In genomic region chr2:144333144-144333555, GRCh38 we compare ENCODE assay signal across 8 cellular contexts.
DNase-seq lines count a peak whose midpoint lies in the region; ATAC-seq and TF ChIP-seq lines count a peak whose summit lies in the region.

No MANE protein-coding gene starts in this region.

- H3K9me3 Mint-ChIP-seq in activated CD4-positive, alpha-beta T cell treated with anti-CD3 and anti-CD28 coated beads, Interleukin-2, amount 10 ng/mL, durations not matched to agents 7 days and 5 days, result no peaks in the 10 kb centered on the region

- H3K4me3 Mint-ChIP-seq in activated CD4-positive, alpha-beta T cell treated with anti-CD3 and anti-CD28 coated beads, Interleukin-2, amount 10 ng/mL, durations not matched to agents 7 days and 5 days, result peak overlapping the region; percentile 81

- H3K36me3 ChIP-seq in right lobe of liver, result no peaks in the 10 kb centered on the region
- no peaks in the 10 kb centered on the region for H3K36me3 ChIP-seq in suprapubic skin

- TF ChIP-seq CTCF in right lobe of liver (IDR thresholded peaks at IDR 0.05) (no peak), suprapubic skin (IDR thresholded peaks at IDR 0.05) (no peak)

- no peaks in the 10 kb centered on the region for H3K27me3 ChIP-seq in right lobe of liver
- no peaks in the 10 kb centered on the region for H3K27me3 ChIP-seq in suprapubic skin

- POLR2A ChIA-PET in activated CD4-positive, alpha-beta T cell treated with anti-CD3 and anti-CD28 coated beads, Interleukin-2, amount 10 ng/mL, durations not matched to agents 7 days and 5 days (lab: Charles Lee), result interaction anchor here (0.6 kb wide), 1 partner anchor 16 kb away, joined by 3 read pairs; no protein-coding TSS in a partner anchor

- peaks cover 5% of the 10 kb centered on the region for H3K36me3 Mint-ChIP-seq in activated CD4-positive, alpha-beta T cell treated with anti-CD3 and anti-CD28 coated beads, Interleukin-2, amount 10 ng/mL, durations not matched to agents 7 days and 5 days (ENCODE audit: low read depth)

- H3K4me1 ChIP-seq in right lobe of liver (no peaks in the 10 kb centered on the region), suprapubic skin (peaks cover 17% of the 10 kb centered on the region)

- no peaks in the 10 kb centered on the region for H3K9me3 ChIP-seq in right lobe of liver
- no peaks in the 10 kb centered on the region for H3K9me3 ChIP-seq in suprapubic skin

- 60% methylated on average over 9 of the region's 9 CpGs for WGBS in right lobe of liver (ENCODE audit: insufficient coverage, low coverage, low lambda C conversion rate, missing lambda C conversion rate)
- WGBS in suprapubic skin, result 59% methylated on average over 9 of the region's 9 CpGs

- TF ChIP-seq POLR2A in right lobe of liver (IDR thresholded peaks at IDR 0.05) (no peak), suprapubic skin (IDR thresholded peaks at IDR 0.05) (no peak)

- DNase-seq in activated CD4-positive, alpha-beta T cell treated with anti-CD3 and anti-CD28 coated beads, Interleukin-2, amount 10 ng/mL, durations not matched to agents 7 days and 5 days, result no peak
- no peak for DNase-seq in activated CD4-positive, alpha-beta T cell treated with anti-CD3 and anti-CD28 coated beads, Interleukin-2, amount 50 U/mL, for 1 hour
- DNase-seq in right lobe of liver (no peak), suprapubic skin (ENCODE audit: low spot score in 2 of 2) (no peak), NCI-H146 (lab: John Stamatoyannopoulos, UW) (no peak)
- DNase-seq in NK-92 treated with Interleukin-12 subunit alpha and Interleukin-12 subunit beta, amount 100 ng/mL, for 24 hours (lab: John Stamatoyannopoulos, UW), result no peak

- peaks cover 34% of the 10 kb centered on the region for H3K4me1 Mint-ChIP-seq in activated CD4-positive, alpha-beta T cell treated with anti-CD3 and anti-CD28 coated beads, Interleukin-2, amount 10 ng/mL, durations not matched to agents 7 days and 5 days

- peak overlapping the region; percentile 95 for H3K27ac ChIP-seq in angular gyrus (ENCODE audit: low read depth, low read length)
- H3K27ac ChIP-seq in right lobe of liver, result peak overlapping the region; percentile 63 to 82 (median 73)
- H3K27ac ChIP-seq in suprapubic skin, result peak overlapping the region; percentile 92

- H3K27ac Mint-ChIP-seq in activated CD4-positive, alpha-beta T cell treated with anti-CD3 and anti-CD28 coated beads, Interleukin-2, amount 10 ng/mL, durations not matched to agents 7 days and 5 days, result peak overlapping the region; percentile 89

- H3K27me3 Mint-ChIP-seq in activated CD4-positive, alpha-beta T cell treated with anti-CD3 and anti-CD28 coated beads, Interleukin-2, amount 10 ng/mL, durations not matched to agents 7 days and 5 days, result peaks cover 8% of the 10 kb centered on the region

- CTCF ChIA-PET in activated CD4-positive, alpha-beta T cell treated with anti-CD3 and anti-CD28 coated beads, Interleukin-2, amount 10 ng/mL, durations not matched to agents 7 days and 5 days (lab: Charles Lee), result interaction anchor here (1.0 kb wide), 1 partner anchor 91 kb away, joined by 3 read pairs; no protein-coding TSS in a partner anchor

- intact Hi-C loops in right lobe of liver (cut with DNase I), result no loop called here

- no peak for ATAC-seq in right lobe of liver
- ATAC-seq in HG03571 (IDR thresholded peaks at IDR 0.05; ENCODE audit: unreplicated experiment), result no peak

- H3K4me3 ChIP-seq in right lobe of liver (peak overlapping the region; percentile 37 to 77 (median 75)), suprapubic skin (peak overlapping the region; percentile 92)

- no peak for TF ChIP-seq EP300 in suprapubic skin (IDR thresholded peaks at IDR 0.05)
